Comparison of ENCODE assay signal across 8 cellular contexts in genomic region chr11:69049490-69049867, GRCh38. TPM values are rescaled to one million over a fixed set of nuclear protein-coding genes. Genes with fewer than 3 reads are reported as not detected.
DNase-seq lines count a peak whose midpoint lies in the region; ATAC-seq and TF ChIP-seq lines count a peak whose summit lies in the region.

No MANE protein-coding gene starts in this region.

- H3K9me3 Mint-ChIP-seq in activated CD8-positive, alpha-beta memory T cell treated with anti-CD3 and anti-CD28 coated beads, Interleukin-2, amount 10 ng/mL, durations not matched to agents 7 days and 5 days (ENCODE audit: low read depth): no peaks in the 10 kb centered on the region
- H3K9me3 Mint-ChIP-seq in activated CD4-positive, alpha-beta memory T cell treated with anti-CD3 and anti-CD28 coated beads, Interleukin-2, amount 10 ng/mL, durations not matched to agents 7 days and 5 days: no peaks in the 10 kb centered on the region
- H3K9me3 Mint-ChIP-seq in progenitor cell of endocrine pancreas (ENCODE audit: low read depth): no peaks in the 10 kb centered on the region

- TF ChIP-seq CTCF in fibroblast of villous mesenchyme (IDR thresholded peaks at IDR 0.05; ENCODE audit: insufficient read depth, low read depth, low read length) (no peak), progenitor cell of endocrine pancreas (IDR thresholded peaks at IDR 0.05; ENCODE audit: unreplicated experiment) (no peak)

- peak; percentile 49 for DNase-seq in activated CD8-positive, alpha-beta memory T cell treated with anti-CD3 and anti-CD28 coated beads, Interleukin-2, amount 10 ng/mL, durations not matched to agents 7 days and 5 days
- DNase-seq in activated CD8-positive, alpha-beta memory T cell treated with anti-CD3 and anti-CD28 coated beads, Interleukin-2, amount 50 U/mL, for 48 hours: no peak
- DNase-seq in activated CD4-positive, alpha-beta memory T cell treated with anti-CD3 and anti-CD28 coated beads, Interleukin-2, amount 10 ng/mL, durations not matched to agents 7 days and 5 days: peak; percentile 41
- DNase-seq in fibroblast of villous mesenchyme (ENCODE audit: low read depth) (no peak), progenitor cell of endocrine pancreas (ENCODE audit: low spot score, unreplicated experiment) (no peak), dedifferentiated amniotic fluid mesenchymal stem cell (ENCODE audit: extremely low spot score) (no peak), 8988T (no peak), HK-2 (ENCODE audit: unreplicated experiment) (no peak)

- POLR2A ChIA-PET in activated CD4-positive, alpha-beta memory T cell treated with anti-CD3 and anti-CD28 coated beads, Interleukin-2, amount 10 ng/mL, durations not matched to agents 7 days and 5 days (lab: Charles Lee): interaction anchor here (0.9 to 1.8 kb wide), 6 partner anchors 9 to 626 kb away, joined by 3 to 6 read pairs (median 4); partner anchors contain the start of gene LTO1

- peaks cover 6% of the 10 kb centered on the region for H3K27me3 Mint-ChIP-seq in activated CD8-positive, alpha-beta memory T cell treated with anti-CD3 and anti-CD28 coated beads, Interleukin-2, amount 10 ng/mL, durations not matched to agents 7 days and 5 days
- H3K27me3 Mint-ChIP-seq in activated CD4-positive, alpha-beta memory T cell treated with anti-CD3 and anti-CD28 coated beads, Interleukin-2, amount 10 ng/mL, durations not matched to agents 7 days and 5 days: peaks cover 10% of the 10 kb centered on the region
- H3K27me3 Mint-ChIP-seq in progenitor cell of endocrine pancreas: peaks cover 7% of the 10 kb centered on the region

- no peak for ATAC-seq in activated CD8-positive, alpha-beta memory T cell treated with anti-CD3 and anti-CD28 coated beads, Interleukin-2, amount 10 ng/mL, durations not matched to agents 7 days and 5 days

- H3K4me3 ChIP-seq in fibroblast of villous mesenchyme (ENCODE audit: low read depth, low read length): peak overlapping the region; percentile 83

- H3K27ac Mint-ChIP-seq in activated CD8-positive, alpha-beta memory T cell treated with anti-CD3 and anti-CD28 coated beads, Interleukin-2, amount 10 ng/mL, durations not matched to agents 7 days and 5 days: peak overlapping the region; percentile 75
- peak overlapping the region; percentile 77 for H3K27ac Mint-ChIP-seq in activated CD4-positive, alpha-beta memory T cell treated with anti-CD3 and anti-CD28 coated beads, Interleukin-2, amount 10 ng/mL, durations not matched to agents 7 days and 5 days
- H3K27ac Mint-ChIP-seq in progenitor cell of endocrine pancreas: no peak overlapping the region

- CTCF ChIA-PET in activated CD8-positive, alpha-beta memory T cell treated with anti-CD3 and anti-CD28 coated beads, Interleukin-2, amount 10 ng/mL, durations not matched to agents 7 days and 5 days (lab: Charles Lee): no interaction called here
- CTCF ChIA-PET in activated CD4-positive, alpha-beta memory T cell treated with anti-CD3 and anti-CD28 coated beads, Interleukin-2, amount 10 ng/mL, durations not matched to agents 7 days and 5 days (lab: Charles Lee): interaction anchor here (1.3 to 1.8 kb wide), 2 partner anchors 30 to 37 kb away, joined by 3 to 5 read pairs; no protein-coding TSS in a partner anchor

- peaks cover 48% of the 10 kb centered on the region for H3K4me1 Mint-ChIP-seq in activated CD8-positive, alpha-beta memory T cell treated with anti-CD3 and anti-CD28 coated beads, Interleukin-2, amount 10 ng/mL, durations not matched to agents 7 days and 5 days
- H3K4me1 Mint-ChIP-seq in activated CD4-positive, alpha-beta memory T cell treated with anti-CD3 and anti-CD28 coated beads, Interleukin-2, amount 10 ng/mL, durations not matched to agents 7 days and 5 days: peaks cover 46% of the 10 kb centered on the region
- H3K4me1 Mint-ChIP-seq in progenitor cell of endocrine pancreas (ENCODE audit: low read depth): peaks cover 5% of the 10 kb centered on the region

- H3K36me3 Mint-ChIP-seq in activated CD8-positive, alpha-beta memory T cell treated with anti-CD3 and anti-CD28 coated beads, Interleukin-2, amount 10 ng/mL, durations not matched to agents 7 days and 5 days: no peaks in the 10 kb centered on the region
- peaks cover 2% of the 10 kb centered on the region for H3K36me3 Mint-ChIP-seq in activated CD4-positive, alpha-beta memory T cell treated with anti-CD3 and anti-CD28 coated beads, Interleukin-2, amount 10 ng/mL, durations not matched to agents 7 days and 5 days (ENCODE audit: low read depth)
- H3K36me3 Mint-ChIP-seq in progenitor cell of endocrine pancreas (ENCODE audit: insufficient read depth): peaks cover 2% of the 10 kb centered on the region

- H3K4me3 Mint-ChIP-seq in activated CD8-positive, alpha-beta memory T cell treated with anti-CD3 and anti-CD28 coated beads, Interleukin-2, amount 10 ng/mL, durations not matched to agents 7 days and 5 days: peak overlapping the region; percentile 71
- H3K4me3 Mint-ChIP-seq in activated CD4-positive, alpha-beta memory T cell treated with anti-CD3 and anti-CD28 coated beads, Interleukin-2, amount 10 ng/mL, durations not matched to agents 7 days and 5 days: peak overlapping the region; percentile 77
- H3K4me3 Mint-ChIP-seq in progenitor cell of endocrine pancreas (ENCODE audit: low read depth): peak overlapping the region; percentile 74

RNA-seq across cellular contexts. Expression of gene TPCN2, which starts 0.7 kb away (rescaled TPM):
- total RNA-seq in activated CD8-positive, alpha-beta memory T cell treated with anti-CD3 and anti-CD28 coated beads, Interleukin-2, amount 10 ng/mL, durations not matched to agents 7 days and 5 days: 10 to 100 TPM; 15.3 to 20.6 TPM
- total RNA-seq in activated CD4-positive, alpha-beta memory T cell treated with anti-CD3 and anti-CD28 coated beads, Interleukin-2, amount 10 ng/mL, durations not matched to agents 7 days and 5 days: 10 to 100 TPM; 25.8 to 26.0 TPM
- 10.4 and 13.5 TPM in 2 replicates for total RNA-seq in fibroblast of villous mesenchyme
- total RNA-seq in progenitor cell of endocrine pancreas: 19.7 and 20.9 TPM in 2 replicates

RNA-seq across cellular contexts. Expression of gene MRGPRF, which starts 36.4 kb away (rescaled TPM):
- total RNA-seq in activated CD8-positive, alpha-beta memory T cell treated with anti-CD3 and anti-CD28 coated beads, Interleukin-2, amount 10 ng/mL, durations not matched to agents 7 days and 5 days: not detected
- not detected for total RNA-seq in activated CD4-positive, alpha-beta memory T cell treated with anti-CD3 and anti-CD28 coated beads, Interleukin-2, amount 10 ng/mL, durations not matched to agents 7 days and 5 days
- total RNA-seq in fibroblast of villous mesenchyme (52.8 and 61.3 TPM in 2 replicates), progenitor cell of endocrine pancreas (0.24 and 0.41 TPM in 2 replicates)

Comparison
In these comparisons a context has a peak if more than half of its experiments do, and no peak if none do; other contexts are left out.
1. DNase-seq: peak in activated CD8-positive, alpha-beta memory T cell treated with anti-CD3 and anti-CD28 coated beads, Interleukin-2, amount 10 ng/mL, durations not matched to agents 7 days and 5 days (single experiment) and activated CD4-positive, alpha-beta memory T cell treated with anti-CD3 and anti-CD28 coated beads, Interleukin-2, amount 10 ng/mL, durations not matched to agents 7 days and 5 days (single experiment); none in activated CD8-positive, alpha-beta memory T cell treated with anti-CD3 and anti-CD28 coated beads, Interleukin-2, amount 50 U/mL, for 48 hours (single experiment), fibroblast of villous mesenchyme (single experiment), progenitor cell of endocrine pancreas (single experiment), dedifferentiated amniotic fluid mesenchymal stem cell (single experiment), 8988T (single experiment) and HK-2 (single experiment).
2. RNA of gene MRGPRF, which starts 36.4 kb away (total RNA-seq): 52.8 to 61.3 TPM in fibroblast of villous mesenchyme; 0.24 to 0.41 TPM in progenitor cell of endocrine pancreas, not detected in activated CD8-positive, alpha-beta memory T cell treated with anti-CD3 and anti-CD28 coated beads, Interleukin-2, amount 10 ng/mL, durations not matched to agents 7 days and 5 days and not detected in activated CD4-positive, alpha-beta memory T cell treated with anti-CD3 and anti-CD28 coated beads, Interleukin-2, amount 10 ng/mL, durations not matched to agents 7 days and 5 days; every median in the first group is over 10 times any median in the second.
3. Peak in every context shown above with its lines, with median percentiles within 50 percentile points of each other: H3K4me3 Mint-ChIP-seq.